Comparison of ENCODE assay signal across 1 cellular context in the genomic region with DNA sequence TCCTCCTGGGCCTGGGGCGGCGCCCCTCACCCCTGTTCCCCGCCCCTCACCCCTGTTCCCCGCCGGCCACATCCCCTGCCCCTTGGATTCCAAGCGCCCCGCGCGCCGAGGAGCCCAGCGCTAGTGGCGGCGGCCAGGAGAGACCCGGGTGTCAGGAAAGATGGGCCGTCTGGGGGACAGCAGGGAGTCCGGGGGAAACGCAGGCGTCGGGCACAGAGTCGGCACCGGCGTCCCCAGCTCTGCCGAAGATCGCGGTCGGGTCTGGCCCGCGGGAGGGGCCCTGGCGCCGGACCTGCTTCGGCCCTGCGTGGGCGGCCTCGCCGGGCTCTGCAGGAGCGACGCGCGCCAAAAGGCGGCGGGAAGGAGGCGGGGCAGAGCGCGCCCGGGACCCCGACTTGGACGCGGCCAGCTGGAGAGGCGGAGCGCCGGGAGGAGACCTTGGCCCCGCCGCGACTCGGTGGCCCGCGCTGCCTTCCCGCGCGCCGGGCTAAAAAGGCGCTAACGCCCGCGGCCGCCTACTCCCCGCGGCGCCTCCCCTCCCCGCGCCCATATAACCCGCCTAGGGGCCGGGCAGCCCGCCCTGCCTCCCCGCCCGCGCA.
TF ChIP-seq lines count a peak whose summit lies in the region.

A gene (plus strand): TSS at position 578 of the 599 bp plus-strand sequence. CDS start 29,850 bp downstream, outside the sequence.

TF ChIP-seq in IMR-90, 13 proteins besides CTCF, POLR2A, EP300 and RAD21:
- no peak for TF ChIP-seq BHLHE40 (IDR thresholded peaks at IDR 0.05; ENCODE audit: low read depth, low read length)
- TF ChIP-seq, protein P1, sequence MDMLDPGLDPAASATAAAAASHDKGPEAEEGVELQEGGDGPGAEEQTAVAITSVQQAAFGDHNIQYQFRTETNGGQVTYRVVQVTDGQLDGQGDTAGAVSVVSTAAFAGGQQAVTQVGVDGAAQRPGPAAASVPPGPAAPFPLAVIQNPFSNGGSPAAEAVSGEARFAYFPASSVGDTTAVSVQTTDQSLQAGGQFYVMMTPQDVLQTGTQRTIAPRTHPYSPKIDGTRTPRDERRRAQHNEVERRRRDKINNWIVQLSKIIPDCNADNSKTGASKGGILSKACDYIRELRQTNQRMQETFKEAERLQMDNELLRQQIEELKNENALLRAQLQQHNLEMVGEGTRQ (IDR thresholded peaks at IDR 0.05; ENCODE audit: low read depth, low read length): no peak
- no peak for TF ChIP-seq RFX5 (IDR thresholded peaks at IDR 0.05; ENCODE audit: low read depth, low read length)
- no peak for TF ChIP-seq MAZ (IDR thresholded peaks at IDR 0.05; ENCODE audit: borderline replicate concordance, low read depth, low read length)
- TF ChIP-seq, protein P2, sequence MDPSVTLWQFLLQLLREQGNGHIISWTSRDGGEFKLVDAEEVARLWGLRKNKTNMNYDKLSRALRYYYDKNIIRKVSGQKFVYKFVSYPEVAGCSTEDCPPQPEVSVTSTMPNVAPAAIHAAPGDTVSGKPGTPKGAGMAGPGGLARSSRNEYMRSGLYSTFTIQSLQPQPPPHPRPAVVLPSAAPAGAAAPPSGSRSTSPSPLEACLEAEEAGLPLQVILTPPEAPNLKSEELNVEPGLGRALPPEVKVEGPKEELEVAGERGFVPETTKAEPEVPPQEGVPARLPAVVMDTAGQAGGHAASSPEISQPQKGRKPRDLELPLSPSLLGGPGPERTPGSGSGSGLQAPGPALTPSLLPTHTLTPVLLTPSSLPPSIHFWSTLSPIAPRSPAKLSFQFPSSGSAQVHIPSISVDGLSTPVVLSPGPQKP (IDR thresholded peaks at IDR 0.05; ENCODE audit: borderline replicate concordance, low read depth, low read length): no peak
- TF ChIP-seq MXI1 (IDR thresholded peaks at IDR 0.05; ENCODE audit: borderline replicate concordance, low read depth, low read length): no peak
